In the genomic region with DNA sequence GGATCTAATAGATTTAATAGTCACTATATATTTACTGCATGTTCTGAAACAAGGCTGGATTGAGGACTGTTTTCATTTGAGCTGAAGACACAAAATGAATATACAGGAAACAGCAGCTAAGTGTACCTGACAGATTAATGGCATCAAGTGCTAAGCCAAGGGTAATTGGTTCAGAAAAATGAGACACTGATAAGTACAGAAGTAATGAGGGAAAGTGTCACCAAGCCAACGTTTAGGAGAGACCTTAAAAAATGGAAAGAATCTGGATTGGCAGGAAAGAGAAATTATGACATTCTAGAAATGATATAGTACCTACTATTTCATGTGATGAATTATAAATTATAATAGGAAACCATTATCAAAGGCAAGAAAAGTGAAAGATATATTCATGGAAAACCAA, we compare ENCODE assay signal across 26 cellular contexts. TPM values are rescaled to one million over a fixed set of nuclear protein-coding genes. Genes with fewer than 3 reads are reported as not detected.
DNase-seq lines count a peak whose midpoint lies in the region; ATAC-seq, FAIRE-seq and TF ChIP-seq lines count a peak whose summit lies in the region.
"Had no signal": no experiment of that assay in that cellular context is flagged by ENCODE, and none has a peak within 500 bp of the region (broad histone marks: within the 10 kb centered on the region; RNA-seq: fewer than 3 reads in every experiment).

No MANE protein-coding gene starts in this region.

- H3F3A ChIP-seq in SK-N-SH (replicated peaks; ENCODE audit: insufficient read depth) = no peaks in the 10 kb centered on the region

- no peaks in the 10 kb centered on the region for H3K9me3 ChIP-seq in SK-N-SH
- H3K9me3 ChIP-seq in breast epithelium = no peaks in the 10 kb centered on the region
- no peaks in the 10 kb centered on the region for H3K9me3 ChIP-seq in K562 (replicated peaks; ENCODE audit: control insufficient read depth, insufficient read depth, low read depth, low read length)
- no peaks in the 10 kb centered on the region for H3K9me3 ChIP-seq in thyroid gland
- H3K9me3 ChIP-seq: heart right ventricle, testis, vagina had no signal

- CTCF ChIA-PET in SK-N-SH (lab: Yijun Ruan, JAX) = interaction anchor here (0.9 to 1.6 kb wide), 2 partner anchors 14 to 20 kb away, joined by 4 to 5 read pairs; no protein-coding TSS in a partner anchor
- CTCF ChIA-PET in MCF 10A (lab: Yijun Ruan, JAX) = interaction anchor here (1.2 kb wide), 1 partner anchor 206 kb away, joined by 4 read pairs; no protein-coding TSS in a partner anchor
- CTCF ChIA-PET in K562 (lab: Yijun Ruan, JAX; ENCODE audit: low intra/inter-chr PET ratio) = no interaction called here

- H3K27me3 Mint-ChIP-seq in MCF 10A (ENCODE audit: insufficient read depth, unreplicated experiment) = no peaks in the 10 kb centered on the region
- H3K27me3 Mint-ChIP-seq: activated naive CD4-positive, alpha-beta T cell treated with anti-CD3 and anti-CD28 coated beads, Interleukin-2, amount 50 U/mL, for 24 hours had no signal

- H2AFZ ChIP-seq in SK-N-SH (ENCODE audit: low read depth) = no peak overlapping the region
- H2AFZ ChIP-seq in K562 (ENCODE audit: low read depth, low read length) = no peak overlapping the region
- H2AFZ ChIP-seq: GM23338 had no signal

- FAIRE-seq in K562 (lab: Jason Lieb, UNC) = no peak
- FAIRE-seq: astrocyte had no signal

- in situ Hi-C loops in K562 (cut with MboI) = no loop called here

- TF ChIP-seq RAD21 in SK-N-SH (IDR thresholded peaks at IDR 0.05; ENCODE audit: low read length) (no peak), K562 (CRISPR knock-in tag; conservative IDR thresholded peaks at IDR 0.05 in 1 of 2, IDR thresholded peaks at IDR 0.05 in 1 of 2) (no peak)

- DNase-seq in SK-N-SH (no peak), breast epithelium (ENCODE audit: low spot score in 2 of 2) (no peak), MCF 10A (ENCODE audit: unreplicated experiment) (no peak), K562 (ENCODE audit: extremely low read depth in 1 of 4, low spot score in 3 of 4) (no peak), thyroid gland (no peak), foreskin melanocyte (no peak), NCI-H524 treated with DMSO at 0.1 percent for 48 hours (lab: John Stamatoyannopoulos, UW) (no peak)
- DNase-seq: central memory CD4-positive, alpha-beta T cell; DND-41; heart right ventricle; NCI-H1417 treated with DMSO at 0.1 percent for 48 hours; NCI-H2081 treated with DMSO at 0.1 percent for 48 hours; NCI-H345; NCI-H774; right cardiac atrium; testis had no signal

- POLR2A ChIA-PET in SK-N-SH (lab: Yijun Ruan, JAX) (no interaction called here), MCF 10A (lab: Yijun Ruan, JAX) (no interaction called here), K562 (lab: Yijun Ruan, JAX) (no interaction called here)

- H3K4me1 ChIP-seq in SK-N-SH (ENCODE audit: control insufficient read depth in 1 of 2, insufficient read depth in 2 of 2, low read depth in 1 of 2, low read length in 1 of 2) (peaks cover 0 to 12% of the 10 kb centered on the region in 2 experiments; a peak in 2 of 4 replicates), breast epithelium (peaks cover 0 to 4% of the 10 kb centered on the region in 2 donors), K562 (replicated peaks in 1 of 2; ENCODE audit: control insufficient read depth in 2 of 2, insufficient read depth in 2 of 2, low read length in 2 of 2) (no peaks in the 10 kb centered on the region), thyroid gland (peaks cover 15 to 32% of the 10 kb centered on the region in 2 donors)

- WGBS in SK-N-SH (ENCODE audit: low lambda C conversion rate) = 23% methylated on average over 1 of the region's 1 CpG
- WGBS in K562 (ENCODE audit: insufficient coverage, low coverage, missing lambda C conversion rate) = 0% methylated on average over 1 of the region's 1 CpG
- 31 to 32% methylated on average over 1 of the region's 1 CpG for WGBS in thyroid gland, 2 donors

- H3K9me2 ChIP-seq in SK-N-SH = no peaks in the 10 kb centered on the region

- no peaks in the 10 kb centered on the region for H3K9me1 ChIP-seq in K562 (ENCODE audit: control insufficient read depth, insufficient read depth, low read length)

- no TSS peak for BruUV-seq in MCF 10A (replicated peaks; lab: Mats Ljungman, UMichigan)
- no TSS peak for BruUV-seq in K562 (replicated peaks; lab: Mats Ljungman, UMichigan)

- no peak for TF ChIP-seq CTCF in SK-N-SH (IDR thresholded peaks at IDR 0.05)
- no peak for TF ChIP-seq CTCF in breast epithelium (IDR thresholded peaks at IDR 0.05)
- TF ChIP-seq CTCF in MCF 10A (IDR thresholded peaks at IDR 0.05; ENCODE audit: unreplicated experiment) = no peak
- no peak for TF ChIP-seq CTCF in K562 (IDR thresholded peaks at IDR 0.05 in 2 of 3, conservative IDR thresholded peaks at IDR 0.05 in 1 of 3; ENCODE audit: insufficient read depth in 2 of 3, low read depth in 1 of 3, low read length in 3 of 3)
- no peak for TF ChIP-seq CTCF in thyroid gland (IDR thresholded peaks at IDR 0.05)

- H3K9ac ChIP-seq in SK-N-SH (no peak overlapping the region), K562 (ENCODE audit: insufficient read depth in 1 of 2, low read depth in 2 of 2, low read length in 2 of 2) (no peak overlapping the region)

- H3K27me3 ChIP-seq in SK-N-SH (ENCODE audit: insufficient read depth) = no peaks in the 10 kb centered on the region
- no peaks in the 10 kb centered on the region for H3K27me3 ChIP-seq in breast epithelium
- no peaks in the 10 kb centered on the region for H3K27me3 ChIP-seq in K562 (ENCODE audit: control insufficient read depth in 2 of 2, insufficient read depth in 2 of 2, low read length in 2 of 2)
- no peaks in the 10 kb centered on the region for H3K27me3 ChIP-seq in thyroid gland
- H3K27me3 ChIP-seq: heart right ventricle, testis, vagina had no signal

- intact Hi-C loops in breast epithelium (cut with DNase I; ENCODE audit: low total_unique reads) (no loop called here), MCF 10A (cut with micrococcal nuclease) (no loop called here), K562 (cut with micrococcal nuclease) (no loop called here), thyroid gland (cut with DNase I) (no loop called here)

- H4K20me1 ChIP-seq in SK-N-SH (ENCODE audit: insufficient read depth) (no peaks in the 10 kb centered on the region), K562 (replicated peaks; ENCODE audit: control insufficient read depth, insufficient read depth, low read length) (no peaks in the 10 kb centered on the region)

- H3K4me2 ChIP-seq in SK-N-SH (no peak overlapping the region), K562 (ENCODE audit: insufficient read depth, low read length) (no peak overlapping the region)
- H3K4me2 ChIP-seq: GM23338 had no signal

- no peak overlapping the region for H3K27ac Mint-ChIP-seq in MCF 10A (ENCODE audit: low read depth, unreplicated experiment)
- H3K27ac Mint-ChIP-seq: CD14-positive monocyte, GM23338, HFFc6 had no signal

- ATAC-seq in SK-N-SH treated with all-trans-retinoic acid at 6 μM for 48 hours (no peak), K562 (no peak)
- ATAC-seq: GM23338, heart right ventricle, right cardiac atrium had no signal

- H3K79me2 ChIP-seq in SK-N-SH (ENCODE audit: insufficient read depth) (no peaks in the 10 kb centered on the region), K562 (ENCODE audit: control insufficient read depth, insufficient read depth, low read length) (no peaks in the 10 kb centered on the region)

- no peaks in the 10 kb centered on the region for H3K9me3 Mint-ChIP-seq in MCF 10A (ENCODE audit: unreplicated experiment)
- H3K9me3 Mint-ChIP-seq: activated naive CD4-positive, alpha-beta T cell treated with anti-CD3 and anti-CD28 coated beads, Interleukin-2, amount 50 U/mL, for 24 hours; GM23338; HFFc6; neural crest cell had no signal

- TF ChIP-seq EP300 in SK-N-SH (IDR thresholded peaks at IDR 0.05; ENCODE audit: borderline replicate concordance in 1 of 2, low read depth in 1 of 2, low read length in 1 of 2) (no peak), K562 (IDR thresholded peaks at IDR 0.05; ENCODE audit: low read length) (no peak)

- no peaks in the 10 kb centered on the region for H3K36me3 ChIP-seq in SK-N-SH (replicated peaks in 1 of 2; ENCODE audit: control insufficient read depth in 1 of 2, insufficient read depth in 2 of 2, low read length in 1 of 2)
- H3K36me3 ChIP-seq in breast epithelium = no peaks in the 10 kb centered on the region
- no peaks in the 10 kb centered on the region for H3K36me3 ChIP-seq in K562 (ENCODE audit: control insufficient read depth, insufficient read depth, low read length)
- H3K36me3 ChIP-seq in thyroid gland = no peaks in the 10 kb centered on the region
- H3K36me3 ChIP-seq: heart right ventricle, vagina had no signal

- H3K4me1 Mint-ChIP-seq in MCF 10A (ENCODE audit: insufficient read depth, unreplicated experiment) = peaks cover 21% of the 10 kb centered on the region
- H3K4me1 Mint-ChIP-seq: neural crest cell had no signal

- no peaks in the 10 kb centered on the region for H3K36me3 Mint-ChIP-seq in MCF 10A (ENCODE audit: insufficient read depth, unreplicated experiment)
- H3K36me3 Mint-ChIP-seq: activated naive CD4-positive, alpha-beta T cell treated with anti-CD3 and anti-CD28 coated beads, Interleukin-2, amount 50 U/mL, for 24 hours; CD14-positive monocyte had no signal

- H3K4me3 ChIP-seq in SK-N-SH (ENCODE audit: low read depth in 2 of 2, low read length in 1 of 2) (no peak overlapping the region), breast epithelium (no peak overlapping the region), K562 (no peak overlapping the region), thyroid gland (replicated peaks in 1 of 3) (no peak overlapping the region)
- H3K4me3 ChIP-seq: GM23338, heart right ventricle, lung, testis, vagina had no signal

- no peak overlapping the region for H3K4me3 Mint-ChIP-seq in MCF 10A (ENCODE audit: unreplicated experiment)
- H3K4me3 Mint-ChIP-seq: activated naive CD4-positive, alpha-beta T cell treated with anti-CD3 and anti-CD28 coated beads, Interleukin-2, amount 50 U/mL, for 24 hours; CD14-positive monocyte; GM23338; HFFc6; neural crest cell had no signal

- H3K27ac ChIP-seq in SK-N-SH (ENCODE audit: low read depth in 2 of 2, low read length in 1 of 2) = no peak overlapping the region
- H3K27ac ChIP-seq in breast epithelium = peak overlapping the region; percentile 18 to 66
- H3K27ac ChIP-seq in K562 (ENCODE audit: extremely low read depth, low read depth, low read length) = no peak overlapping the region
- H3K27ac ChIP-seq in thyroid gland = peak overlapping the region; percentile 46 to 86 (median 68)
- H3K27ac ChIP-seq: 22Rv1, heart right ventricle, testis, vagina had no signal

- TF ChIP-seq POLR2A in breast epithelium (IDR thresholded peaks at IDR 0.05) = no peak
- no peak for TF ChIP-seq POLR2A in K562 (conservative IDR thresholded peaks at IDR 0.05)
- TF ChIP-seq POLR2A in thyroid gland (IDR thresholded peaks at IDR 0.05) = no peak

RNA-seq across cellular contexts. Expression of a gene that starts 20.8 kb away (rescaled TPM):
- polyA plus RNA-seq in SK-N-SH (2012; rRNA removed) (7.1 and 8.5 TPM in 2 replicates), K562 (2011; rRNA removed) (10.0 and 12.3 TPM in 2 replicates), K562 (2014; fragmentation: Illumina TruSeq; extraction: Trizol) (7.0 and 8.0 TPM in 2 replicates), K562 (2014; fragmentation: Nextera tagmentation; extraction: Ambion mirVana) (1 to 10 TPM in 1 of 2 experiments, under 1 TPM in 1; 0.70 to 1.1 TPM), K562 (2014; rRNA removed) (5.1 and 5.8 TPM in 2 replicates)
- 8.6 and 9.8 TPM in 2 replicates for polyA plus RNA-seq in SK-N-SH (2012; cell fraction: cytosol; rRNA removed)
- 5.0 and 7.1 TPM in 2 replicates for polyA plus RNA-seq in SK-N-SH (2012; cell fraction: nucleus; rRNA removed)
- total RNA-seq in breast epithelium (10 to 100 TPM; 10.9 to 63.3 (median 61.0) TPM), MCF 10A (2022) (18.9 and 20.7 TPM in 2 replicates), K562 (2014; rRNA removed) (4.7 and 5.6 TPM in 2 replicates), K562 (2014; rRNA removed; fragmentation: Illumina TruSeq; extraction: Trizol) (5.7 and 7.1 TPM in 2 replicates), K562 (2015; rRNA removed; fragmentation: Illumina TruSeq; extraction: Trizol) (6.2 and 6.4 TPM in 2 replicates), K562 (2021) (9.2 and 10.1 TPM in 2 replicates), thyroid gland (10 to 100 TPM; 24.2 to 34.5 (median 26.4) TPM)
- total RNA-seq in K562 (2011; cell fraction: chromatin; rRNA removed; ENCODE audit: low replicate concordance) = 11.4 and 26.0 TPM in 2 replicates
- total RNA-seq in K562 (2011; cell fraction: nucleolus; rRNA removed) = 5.7 and 5.8 TPM in 2 replicates
- total RNA-seq in K562 (2011; cell fraction: nucleoplasm; rRNA removed) = 7.7 and 9.8 TPM in 2 replicates
- polyA plus RNA-seq in K562 (2011; cell fraction: cytosol; rRNA removed) = 6.5 and 7.6 TPM in 2 replicates
- 4.4 and 7.8 TPM in 2 replicates for polyA plus RNA-seq in K562 (2011; cell fraction: nucleus; rRNA removed)
- 4.5 and 5.1 TPM in 2 replicates for polyA plus RNA-seq in K562 (2012)
- 18.1 and 24.1 TPM in 2 replicates for polyA minus RNA-seq in K562 (2011; rRNA and poly(A)+ RNA removed)
- 9.5 and 10.6 TPM in 2 replicates for polyA minus RNA-seq in K562 (2011; cell fraction: cytosol; rRNA and poly(A)+ RNA removed)
- polyA minus RNA-seq in K562 (2011; cell fraction: nucleus; rRNA and poly(A)+ RNA removed) = 3.1 and 7.0 TPM in 2 replicates

RNA-seq across cellular contexts. Expression of a gene that starts 28.2 kb away (rescaled TPM):
- polyA plus RNA-seq in SK-N-SH (2012; rRNA removed) = 12.6 and 16.2 TPM in 2 replicates
- 20.2 and 20.7 TPM in 2 replicates for polyA plus RNA-seq in SK-N-SH (2012; cell fraction: cytosol; rRNA removed)
- 4.0 and 6.7 TPM in 2 replicates for polyA plus RNA-seq in SK-N-SH (2012; cell fraction: nucleus; rRNA removed)
- 10 to 100 TPM; 55.7 to 87.4 (median 84.2) TPM for total RNA-seq in breast epithelium
- total RNA-seq in MCF 10A (2022) = 17.4 and 22.5 TPM in 2 replicates
- 2.3 and 3.8 TPM in 2 replicates for total RNA-seq in K562 (2011; cell fraction: chromatin; rRNA removed; ENCODE audit: low replicate concordance)
- 2.0 and 2.9 TPM in 2 replicates for total RNA-seq in K562 (2011; cell fraction: nucleolus; rRNA removed)
- total RNA-seq in K562 (2011; cell fraction: nucleoplasm; rRNA removed) = 3.2 and 6.9 TPM in 2 replicates
- total RNA-seq in K562 (2014; rRNA removed) = 7.3 and 8.9 TPM in 2 replicates
- total RNA-seq in K562 (2014; rRNA removed; fragmentation: Illumina TruSeq; extraction: Trizol) = 5.7 and 6.4 TPM in 2 replicates
- total RNA-seq in K562 (2015; rRNA removed; fragmentation: Illumina TruSeq; extraction: Trizol) = 5.5 and 5.6 TPM in 2 replicates
- total RNA-seq in K562 (2021) = 3.8 and 5.2 TPM in 2 replicates
- 4.7 and 5.2 TPM in 2 replicates for polyA plus RNA-seq in K562 (2011; rRNA removed)
- 2.1 and 3.8 TPM in 2 replicates for polyA plus RNA-seq in K562 (2011; cell fraction: cytosol; rRNA removed)
- 1.8 and 2.6 TPM in 2 replicates for polyA plus RNA-seq in K562 (2011; cell fraction: nucleus; rRNA removed)
- 4.4 and 7.9 TPM in 2 replicates for polyA plus RNA-seq in K562 (2012)
- polyA plus RNA-seq in K562 (2014; fragmentation: Illumina TruSeq; extraction: Trizol) = 4.6 and 5.0 TPM in 2 replicates
- polyA plus RNA-seq in K562 (2014; fragmentation: Nextera tagmentation; extraction: Ambion mirVana) = 1 to 10 TPM; 1.7 to 1.9 TPM
- polyA plus RNA-seq in K562 (2014; rRNA removed) = 2.9 and 4.8 TPM in 2 replicates
- polyA minus RNA-seq in K562 (2011; rRNA and poly(A)+ RNA removed) = 6.3 and 7.0 TPM in 2 replicates
- 2.6 TPM in 2 replicates for polyA minus RNA-seq in K562 (2011; cell fraction: cytosol; rRNA and poly(A)+ RNA removed)
- 1.8 and 2.7 TPM in 2 replicates for polyA minus RNA-seq in K562 (2011; cell fraction: nucleus; rRNA and poly(A)+ RNA removed)
- total RNA-seq in thyroid gland = 10 to 100 TPM; 67.8 to 84.3 (median 74.0) TPM

Comparison
In these comparisons a context has a peak if more than half of its experiments do, and no peak if none do; other contexts are left out.
1. H3K27ac ChIP-seq: peak in breast epithelium (2 of 2) and thyroid gland (3 of 3); none in SK-N-SH (0 of 2) and K562 (single experiment).